In genomic region chr1:113931456-113931855, GRCh38 we compare ENCODE assay signal across 8 cellular contexts. TPM values are rescaled to one million over a fixed set of nuclear protein-coding genes. Genes with fewer than 3 reads are reported as not detected.
A peak's percentile ranks its signal among the peaks of the same experiment; 100 is the strongest.
DNase-seq lines count a peak whose midpoint lies in the region; ATAC-seq and TF ChIP-seq lines count a peak whose summit lies in the region.

No MANE protein-coding gene starts in this region.

- DNase-seq in CD4-positive, alpha-beta T cell, result no peak
- DNase-seq in LNCaP clone FGC (ENCODE audit: low read depth) (peak; percentile 42), brain microvascular endothelial cell (peak; percentile 21), naive B cell (no peak), cerebellar nuclear complex (lab: John Stamatoyannopoulos, UW) (no peak), left lobe of liver (ENCODE audit: low spot score) (no peak)
- no peak for DNase-seq in activated effector memory CD4-positive, alpha-beta T cell treated with anti-CD3 and anti-CD28 coated beads, Interleukin-2, amount 50 U/mL, for 16 hours

- H3K27me3 Mint-ChIP-seq in CD4-positive, alpha-beta T cell, result no peaks in the 10 kb centered on the region
- no peaks in the 10 kb centered on the region for H3K27me3 Mint-ChIP-seq in naive B cell

- H3K9me3 Mint-ChIP-seq in CD4-positive, alpha-beta T cell, result no peaks in the 10 kb centered on the region
- H3K9me3 Mint-ChIP-seq in naive B cell, result no peaks in the 10 kb centered on the region

- peak overlapping the region; percentile 98 for H3K27ac ChIP-seq in CD4-positive, alpha-beta T cell (ENCODE audit: low read depth, low read length)
- H3K27ac ChIP-seq in brain microvascular endothelial cell, result peak overlapping the region; percentile 87

- peak overlapping the region; percentile 92 for H3K4me3 Mint-ChIP-seq in CD4-positive, alpha-beta T cell
- peak overlapping the region in 7 of 8 donors; percentile 48 to 98 (median 97) for H3K4me3 Mint-ChIP-seq in naive B cell

- POLR2A ChIA-PET in CD4-positive, alpha-beta T cell (lab: Charles Lee), result interaction anchor here (0.6 to 10.1 kb wide), 18 partner anchors 8 to 919 kb away, joined by 3 to 256 read pairs (median 4); partner anchors contain the start of genes AP4B1, DCLRE1B, NRAS and PHTF1

- intact Hi-C loops in CD4-positive, alpha-beta T cell (cut with DNase I, micrococcal nuclease), result loop anchor here (1.0 to 5.0 kb wide), 3 partner anchors 9 to 59 kb away; partner anchors contain the start of gene PTPN22 (in 1 of the 2)

- CTCF ChIA-PET in CD4-positive, alpha-beta T cell (lab: Charles Lee), result interaction anchor here (0.6 to 5.7 kb wide), 8 partner anchors 9 to 351 kb away, joined by 3 to 60 read pairs (median 12); partner anchors contain the start of genes AP4B1, DCLRE1B and RSBN1

- peak overlapping the region; percentile 100 for H3K27ac Mint-ChIP-seq in CD4-positive, alpha-beta T cell
- H3K27ac Mint-ChIP-seq in naive B cell, result peak overlapping the region; percentile 0 to 100 (median 99)

- peaks cover 74% of the 10 kb centered on the region for H3K4me1 Mint-ChIP-seq in CD4-positive, alpha-beta T cell (ENCODE audit: low read depth)
- H3K4me1 Mint-ChIP-seq in naive B cell, result peaks cover 58 to 67% (median 60%) of the 10 kb centered on the region in 3 donors

- ATAC-seq in CD4-positive, alpha-beta T cell (ENCODE audit: poor library complexity), result peak; percentile 5
- no peak for ATAC-seq in naive B cell (ENCODE audit: low read depth in 2 of 2)
- ATAC-seq in HG03175 (IDR thresholded peaks at IDR 0.05; ENCODE audit: unreplicated experiment), result no peak
- ATAC-seq in left lobe of liver, result no peak

- no peaks in the 10 kb centered on the region for H3K9me3 ChIP-seq in CD4-positive, alpha-beta T cell (ENCODE audit: control insufficient read depth, low read length)

- no peaks in the 10 kb centered on the region for H3K27me3 ChIP-seq in CD4-positive, alpha-beta T cell (ENCODE audit: control insufficient read depth, insufficient read depth, low read length)
- no peaks in the 10 kb centered on the region for H3K27me3 ChIP-seq in brain microvascular endothelial cell (replicated peaks)

- H3K4me3 ChIP-seq in LNCaP clone FGC (ENCODE audit: low read depth, low read length), result peak overlapping the region; percentile 16; the same call in 1 of the 2 replicates
- peak overlapping the region; percentile 95 for H3K4me3 ChIP-seq in brain microvascular endothelial cell (ENCODE audit: low read depth, low read length)

- peaks cover 38% of the 10 kb centered on the region for H3K36me3 Mint-ChIP-seq in CD4-positive, alpha-beta T cell (ENCODE audit: low read depth)
- no peaks in the 10 kb centered on the region for H3K36me3 Mint-ChIP-seq in naive B cell

- H3K36me3 ChIP-seq in brain microvascular endothelial cell (replicated peaks), result no peaks in the 10 kb centered on the region

- no peak for TF ChIP-seq CTCF in CD4-positive, alpha-beta T cell (IDR thresholded peaks at IDR 0.05)
- no peak for TF ChIP-seq CTCF in LNCaP clone FGC (IDR thresholded peaks at IDR 0.05; ENCODE audit: control insufficient read depth, extremely low read depth, insufficient read depth)
- no peak for TF ChIP-seq CTCF in brain microvascular endothelial cell (IDR thresholded peaks at IDR 0.05; ENCODE audit: low read depth, low read length, missing control alignments)

- in situ Hi-C loops in brain microvascular endothelial cell (cut with HindIII; ENCODE audit: low pct_ligation_motif_present, low sequenced_read_pairs), result no loop called here

RNA-seq across cellular contexts. Expression of gene HIPK1, which starts 2.3 kb away (rescaled TPM):
- total RNA-seq in CD4-positive, alpha-beta T cell, result 100 to 1,000 TPM; 245 to 251 TPM
- 1 to 10 TPM in 5 of 6 donors, under 1 TPM in 1; 0.08 to 8.6 (median 6.4) TPM for polyA plus RNA-seq in naive B cell (ENCODE audit: low read depth in 6 of 6)
- 27.1 TPM for total RNA-seq in left lobe of liver

RNA-seq across cellular contexts. Expression of gene DCLRE1B, which starts 26.3 kb away (rescaled TPM):
- 1 to 10 TPM; 6.4 to 6.8 TPM for total RNA-seq in CD4-positive, alpha-beta T cell
- polyA plus RNA-seq in naive B cell (ENCODE audit: low read depth in 6 of 6), result 1 to 10 TPM; 2.7 to 7.5 (median 5.0) TPM
- total RNA-seq in left lobe of liver, result 1.6 TPM

RNA-seq across cellular contexts. Expression of gene AP4B1, which starts 26.9 kb away (rescaled TPM):
- 10 to 100 TPM; 44.1 to 48.0 TPM for total RNA-seq in CD4-positive, alpha-beta T cell
- polyA plus RNA-seq in naive B cell (ENCODE audit: low read depth in 6 of 6), result 10 to 100 TPM; 13.6 to 24.6 (median 15.8) TPM
- 6.4 TPM for total RNA-seq in left lobe of liver

RNA-seq across cellular contexts. Expression of gene BCL2L15, which starts 44.1 kb away (rescaled TPM):
- 1 to 10 TPM; 1.2 to 1.5 TPM for total RNA-seq in CD4-positive, alpha-beta T cell
- under 1 TPM in 2 of 6 donors, not detected in 4; 0.05 TPM for polyA plus RNA-seq in naive B cell (ENCODE audit: low read depth in 6 of 6)
- total RNA-seq in left lobe of liver, result 0.13 TPM

RNA-seq across cellular contexts. Expression of gene OLFML3, which starts 47.8 kb away (rescaled TPM):
- total RNA-seq in CD4-positive, alpha-beta T cell, result under 1 TPM; 0.30 to 0.31 TPM
- not detected for polyA plus RNA-seq in naive B cell (ENCODE audit: low read depth in 6 of 6)
- total RNA-seq in left lobe of liver, result 3.7 TPM

Comparison
In these comparisons a context has a peak if more than half of its experiments do, and no peak if none do; other contexts are left out.
1. DNase-seq: peak in LNCaP clone FGC (single experiment) and brain microvascular endothelial cell (single experiment); none in CD4-positive, alpha-beta T cell (0 of 10), naive B cell (single experiment), cerebellar nuclear complex (0 of 2), activated effector memory CD4-positive, alpha-beta T cell treated with anti-CD3 and anti-CD28 coated beads, Interleukin-2, amount 50 U/mL, for 16 hours (single experiment) and left lobe of liver (single experiment).